Comparison of ENCODE assay signal across 24 cellular contexts in genomic region chr7:17153571-17153970, GRCh38.
DNase-seq lines count a peak whose midpoint lies in the region; ATAC-seq and TF ChIP-seq lines count a peak whose summit lies in the region.
"Had no signal": no experiment of that assay in that cellular context is flagged by ENCODE, and none has a peak within 500 bp of the region (broad histone marks: within the 10 kb centered on the region; RNA-seq: fewer than 3 reads in every experiment).

No MANE protein-coding gene starts in this region.

- H3K27ac ChIP-seq in naive thymus-derived CD4-positive, alpha-beta T cell (ENCODE audit: low read depth, low read length), result no peak overlapping the region
- H3K27ac ChIP-seq: ascending aorta, prostate gland, RWPE1, transverse colon had no signal

- no peak for DNase-seq in activated T-cell treated with anti-CD3 and anti-CD28 coated beads, Interleukin-2, amount 50 U/mL, for 24 hours
- DNase-seq in activated T-cell treated with anti-CD3 and anti-CD28 coated beads for 4 hours, result no peak
- DNase-seq in GM03348 (ENCODE audit: low spot score), result peak; percentile 6
- DNase-seq in activated T-helper 2 cell treated with anti-CD3 and anti-CD28 coated beads, Interferon-gamma antibody, Interleukin-2, Interleukin-4, amounts not matched to agents 10 μg/mL and 5 μg/mL and 100 μg/mL, durations not matched to agents 14 hours and 24 hours and 36 hours (ENCODE audit: low spot score), result no peak
- DNase-seq in naive thymus-derived CD4-positive, alpha-beta T cell, result no peak
- DNase-seq in type B pancreatic cell (ENCODE audit: extremely low spot score, unreplicated experiment), result no peak
- DNase-seq: ACHN; activated CD4-positive, alpha-beta T cell treated with anti-CD3 and anti-CD28 coated beads, Interleukin-2, amount 50 U/mL, for 1 hour; CD4-positive, alpha-beta T cell; hypothalamus; mesenchymal stem cell; MG63; naive thymus-derived CD8-positive, alpha-beta T cell; NCI-H187 treated with DMSO at 0.1 percent for 48 hours; NCI-H446; small intestine; transverse colon had no signal

- H3K4me1 ChIP-seq in naive thymus-derived CD4-positive, alpha-beta T cell (ENCODE audit: control insufficient read depth in 2 of 2, insufficient read depth in 2 of 2, low read length in 2 of 2), result no peaks in the 10 kb centered on the region
- H3K4me1 ChIP-seq: ascending aorta, prostate gland, transverse colon had no signal

- H3K27me3 Mint-ChIP-seq in activated T-cell treated with anti-CD3 and anti-CD28 coated beads, Interleukin-2, amount 50 U/mL, for 24 hours, result no peaks in the 10 kb centered on the region
- H3K27me3 Mint-ChIP-seq in activated T-helper 2 cell treated with anti-CD3 and anti-CD28 coated beads, Interferon-gamma antibody, Interleukin-2, Interleukin-4, amounts not matched to agents 10 μg/mL and 5 μg/mL and 100 μg/mL, durations not matched to agents 14 hours and 24 hours and 36 hours (ENCODE audit: low read depth), result no peaks in the 10 kb centered on the region
- H3K27me3 Mint-ChIP-seq in naive thymus-derived CD4-positive, alpha-beta T cell, result peaks cover 0 to 6% (median 0%) of the 10 kb centered on the region in 5 donors
- H3K27me3 Mint-ChIP-seq in type B pancreatic cell, result no peaks in the 10 kb centered on the region
- H3K27me3 Mint-ChIP-seq: CD4-positive, alpha-beta T cell; naive thymus-derived CD8-positive, alpha-beta T cell had no signal

- peaks cover 58% of the 10 kb centered on the region for H3K4me1 Mint-ChIP-seq in activated T-cell treated with anti-CD3 and anti-CD28 coated beads, Interleukin-2, amount 50 U/mL, for 24 hours (ENCODE audit: low read depth)
- H3K4me1 Mint-ChIP-seq in activated T-helper 2 cell treated with anti-CD3 and anti-CD28 coated beads, Interferon-gamma antibody, Interleukin-2, Interleukin-4, amounts not matched to agents 10 μg/mL and 5 μg/mL and 100 μg/mL, durations not matched to agents 14 hours and 24 hours and 36 hours (ENCODE audit: low read depth), result peaks cover 58% of the 10 kb centered on the region
- H3K4me1 Mint-ChIP-seq in naive thymus-derived CD4-positive, alpha-beta T cell, result peaks cover 0 to 44% (median 3%) of the 10 kb centered on the region in 7 donors
- H3K4me1 Mint-ChIP-seq in type B pancreatic cell (ENCODE audit: unreplicated experiment), result no peaks in the 10 kb centered on the region
- H3K4me1 Mint-ChIP-seq: GM23338 had no signal

- POLR2A ChIA-PET in naive thymus-derived CD4-positive, alpha-beta T cell (lab: Charles Lee), result interaction anchor here (0.5 kb wide), 1 partner anchor 10 kb away, joined by 3 read pairs; no protein-coding TSS in a partner anchor

- intact Hi-C loops in activated T-helper 2 cell treated with anti-CD3 and anti-CD28 coated beads, Interferon-gamma antibody, Interleukin-2, Interleukin-4, amounts not matched to agents 10 μg/mL and 5 μg/mL and 100 μg/mL, durations not matched to agents 14 hours and 24 hours and 36 hours (cut with micrococcal nuclease), result loop anchor here (1.0 to 10.0 kb wide), 6 partner anchors 9 to 791 kb away; partner anchors contain the start of genes ANKMY2, BZW2 and SNX13
- intact Hi-C loops in naive thymus-derived CD4-positive, alpha-beta T cell (cut with micrococcal nuclease), result no loop called here

- TF ChIP-seq CTCF in type B pancreatic cell (conservative IDR thresholded peaks at IDR 0.05), result no peak

- peak overlapping the region; percentile 83 for H3K27ac Mint-ChIP-seq in activated T-cell treated with anti-CD3 and anti-CD28 coated beads, Interleukin-2, amount 50 U/mL, for 24 hours
- peak overlapping the region; percentile 65 for H3K27ac Mint-ChIP-seq in activated T-helper 2 cell treated with anti-CD3 and anti-CD28 coated beads, Interferon-gamma antibody, Interleukin-2, Interleukin-4, amounts not matched to agents 10 μg/mL and 5 μg/mL and 100 μg/mL, durations not matched to agents 14 hours and 24 hours and 36 hours
- H3K27ac Mint-ChIP-seq in naive thymus-derived CD4-positive, alpha-beta T cell, result no peak overlapping the region
- H3K27ac Mint-ChIP-seq in type B pancreatic cell, result no peak overlapping the region
- H3K27ac Mint-ChIP-seq: CD4-positive, alpha-beta T cell; GM23338 had no signal

- no peak overlapping the region for H3K4me3 ChIP-seq in naive thymus-derived CD4-positive, alpha-beta T cell (ENCODE audit: low read length)
- H3K4me3 ChIP-seq: ascending aorta, GM23338, MG63, prostate gland, transverse colon had no signal

- H3K9me3 Mint-ChIP-seq in activated T-cell treated with anti-CD3 and anti-CD28 coated beads, Interleukin-2, amount 50 U/mL, for 24 hours, result peaks cover 3% of the 10 kb centered on the region
- peaks cover 14% of the 10 kb centered on the region for H3K9me3 Mint-ChIP-seq in activated T-helper 2 cell treated with anti-CD3 and anti-CD28 coated beads, Interferon-gamma antibody, Interleukin-2, Interleukin-4, amounts not matched to agents 10 μg/mL and 5 μg/mL and 100 μg/mL, durations not matched to agents 14 hours and 24 hours and 36 hours
- H3K9me3 Mint-ChIP-seq in naive thymus-derived CD4-positive, alpha-beta T cell, result peaks cover 0 to 8% (median 0%) of the 10 kb centered on the region in 11 donors
- H3K9me3 Mint-ChIP-seq in type B pancreatic cell, result no peaks in the 10 kb centered on the region
- H3K9me3 Mint-ChIP-seq: CD4-positive, alpha-beta T cell; GM23338 had no signal

- CTCF ChIA-PET in naive thymus-derived CD4-positive, alpha-beta T cell (lab: Charles Lee), result no interaction called here

- H3K36me3 Mint-ChIP-seq in activated T-cell treated with anti-CD3 and anti-CD28 coated beads, Interleukin-2, amount 50 U/mL, for 24 hours (ENCODE audit: low read depth), result no peaks in the 10 kb centered on the region
- peaks cover 5% of the 10 kb centered on the region for H3K36me3 Mint-ChIP-seq in activated T-helper 2 cell treated with anti-CD3 and anti-CD28 coated beads, Interferon-gamma antibody, Interleukin-2, Interleukin-4, amounts not matched to agents 10 μg/mL and 5 μg/mL and 100 μg/mL, durations not matched to agents 14 hours and 24 hours and 36 hours (ENCODE audit: low read depth)
- peaks cover 0 to 21% (median 0%) of the 10 kb centered on the region in 5 donors for H3K36me3 Mint-ChIP-seq in naive thymus-derived CD4-positive, alpha-beta T cell
- H3K36me3 Mint-ChIP-seq in type B pancreatic cell, result no peaks in the 10 kb centered on the region
- H3K36me3 Mint-ChIP-seq: naive thymus-derived CD8-positive, alpha-beta T cell had no signal

- H3K27me3 ChIP-seq in naive thymus-derived CD4-positive, alpha-beta T cell (ENCODE audit: control insufficient read depth in 2 of 2, insufficient read depth in 2 of 2, low read length in 2 of 2), result no peaks in the 10 kb centered on the region
- H3K27me3 ChIP-seq: ascending aorta, MG63, transverse colon had no signal

- H3K36me3 ChIP-seq in naive thymus-derived CD4-positive, alpha-beta T cell (ENCODE audit: control insufficient read depth in 2 of 3, insufficient read depth in 3 of 3, low read length in 3 of 3), result no peaks in the 10 kb centered on the region
- H3K36me3 ChIP-seq: ascending aorta, MG63, prostate gland, transverse colon had no signal

- no peak overlapping the region for H3K4me3 Mint-ChIP-seq in activated T-cell treated with anti-CD3 and anti-CD28 coated beads, Interleukin-2, amount 50 U/mL, for 24 hours
- no peak overlapping the region for H3K4me3 Mint-ChIP-seq in activated T-helper 2 cell treated with anti-CD3 and anti-CD28 coated beads, Interferon-gamma antibody, Interleukin-2, Interleukin-4, amounts not matched to agents 10 μg/mL and 5 μg/mL and 100 μg/mL, durations not matched to agents 14 hours and 24 hours and 36 hours (ENCODE audit: low read depth)
- H3K4me3 Mint-ChIP-seq in naive thymus-derived CD4-positive, alpha-beta T cell, result no peak overlapping the region
- H3K4me3 Mint-ChIP-seq in type B pancreatic cell, result no peak overlapping the region
- H3K4me3 Mint-ChIP-seq: CD4-positive, alpha-beta T cell; GM23338; naive thymus-derived CD8-positive, alpha-beta T cell had no signal

- H3K9me3 ChIP-seq in naive thymus-derived CD4-positive, alpha-beta T cell (ENCODE audit: control insufficient read depth in 2 of 3, low read length in 3 of 3), result no peaks in the 10 kb centered on the region
- H3K9me3 ChIP-seq: ascending aorta, MG63, prostate gland, transverse colon had no signal

- ATAC-seq in naive thymus-derived CD4-positive, alpha-beta T cell, result peak; percentile 63
- no peak for ATAC-seq in GM19455 (IDR thresholded peaks at IDR 0.05; ENCODE audit: unreplicated experiment)
- ATAC-seq in GM21723 (IDR thresholded peaks at IDR 0.05; ENCODE audit: unreplicated experiment), result no peak
- ATAC-seq: GM23338; HepG2; naive thymus-derived CD8-positive, alpha-beta T cell had no signal

Comparison
In these comparisons a context has a peak if more than half of its experiments do, and no peak if none do; other contexts are left out.
1. H3K27ac Mint-ChIP-seq: peak in activated T-cell treated with anti-CD3 and anti-CD28 coated beads, Interleukin-2, amount 50 U/mL, for 24 hours (single experiment) and activated T-helper 2 cell treated with anti-CD3 and anti-CD28 coated beads, Interferon-gamma antibody, Interleukin-2, Interleukin-4, amounts not matched to agents 10 μg/mL and 5 μg/mL and 100 μg/mL, durations not matched to agents 14 hours and 24 hours and 36 hours (single experiment); none in naive thymus-derived CD4-positive, alpha-beta T cell (0 of 9) and type B pancreatic cell (single experiment).